In genomic region chr15:63606333-63606732, GRCh38 we compare ENCODE assay signal across 16 cellular contexts. TPM values are rescaled to one million over a fixed set of nuclear protein-coding genes. Genes with fewer than 3 reads are reported as not detected.
DNase-seq lines count a peak whose midpoint lies in the region; ATAC-seq and TF ChIP-seq lines count a peak whose summit lies in the region.
"Had no signal": no experiment of that assay in that cellular context is flagged by ENCODE, and none has a peak within 500 bp of the region (broad histone marks: within the 10 kb centered on the region; RNA-seq: fewer than 3 reads in every experiment).

No MANE protein-coding gene starts in this region.

- peak overlapping the region in 5 of 7 donors; percentile 53 to 70 (median 65) for H3K4me3 Mint-ChIP-seq in CD8-positive, alpha-beta memory T cell
- H3K4me3 Mint-ChIP-seq in activated T-helper 17 cell treated with anti-CD3 and anti-CD28 coated beads, Interleukin-2, amount 50 U/mL, for 72 hours: peak overlapping the region; percentile 67
- H3K4me3 Mint-ChIP-seq in memory B cell: no peak overlapping the region

- in situ Hi-C loops in GM23248 (cut with MboI) (no loop called here), GM13976 (cut with MboI; ENCODE audit: low sequenced_read_pairs, unreplicated experiment) (loop anchor here (25.0 kb wide), 2 partner anchors 281 to 319 kb away; partner anchors contain the start of gene APH1B)

- H3K4me2 ChIP-seq in BLaER1 (peak overlapping the region; percentile 69), GM23248 (ENCODE audit: unreplicated experiment) (no peak overlapping the region)

- H3K27ac Mint-ChIP-seq in CD8-positive, alpha-beta memory T cell: peak overlapping the region; percentile 87 to 96 (median 92)
- H3K27ac Mint-ChIP-seq in activated T-helper 17 cell treated with anti-CD3 and anti-CD28 coated beads, Interleukin-2, amount 50 U/mL, for 72 hours: peak overlapping the region; percentile 89
- H3K27ac Mint-ChIP-seq in memory B cell: peak overlapping the region; percentile 46

- no peaks in the 10 kb centered on the region for H3K27me3 ChIP-seq in BLaER1
- no peaks in the 10 kb centered on the region for H3K27me3 ChIP-seq in CD8-positive, alpha-beta memory T cell (ENCODE audit: insufficient read depth, low read length, poor library complexity, severe bottlenecking)
- no peaks in the 10 kb centered on the region for H3K27me3 ChIP-seq in GM23248 (replicated peaks; ENCODE audit: insufficient read depth)
- H3K27me3 ChIP-seq: BE2C, SJSA1, suprapubic skin had no signal

- TF ChIP-seq CTCF in GM13976 (IDR thresholded peaks at IDR 0.05; ENCODE audit: borderline replicate concordance, control extremely low read depth, extremely low read depth, insufficient read depth, missing control alignments): no peak

- H3K9me3 ChIP-seq in BLaER1 (no peaks in the 10 kb centered on the region), GM23248 (ENCODE audit: low read depth) (no peaks in the 10 kb centered on the region)
- H3K9me3 ChIP-seq in CD8-positive, alpha-beta memory T cell (ENCODE audit: low read length): no peaks in the 10 kb centered on the region
- H3K9me3 ChIP-seq: BE2C, psoas muscle, SJSA1, suprapubic skin had no signal

- peaks cover 4 to 41% (median 7%) of the 10 kb centered on the region in 3 donors for H3K36me3 Mint-ChIP-seq in CD8-positive, alpha-beta memory T cell
- peaks cover 28% of the 10 kb centered on the region for H3K36me3 Mint-ChIP-seq in activated T-helper 17 cell treated with anti-CD3 and anti-CD28 coated beads, Interleukin-2, amount 50 U/mL, for 72 hours (ENCODE audit: low read depth)
- H3K36me3 Mint-ChIP-seq in memory B cell: peaks cover 9% of the 10 kb centered on the region

- peaks cover 0 to 2% of the 10 kb centered on the region in 2 donors for H3K27me3 Mint-ChIP-seq in CD8-positive, alpha-beta memory T cell
- no peaks in the 10 kb centered on the region for H3K27me3 Mint-ChIP-seq in activated T-helper 17 cell treated with anti-CD3 and anti-CD28 coated beads, Interleukin-2, amount 50 U/mL, for 72 hours
- H3K27me3 Mint-ChIP-seq in memory B cell: no peaks in the 10 kb centered on the region

- H4K20me1 ChIP-seq in BLaER1 (no peaks in the 10 kb centered on the region), GM23248 (ENCODE audit: insufficient read depth) (no peaks in the 10 kb centered on the region)

- no peak for ATAC-seq in activated T-helper 17 cell treated with anti-CD3 and anti-CD28 coated beads, Interleukin-2, amount 50 U/mL, for 72 hours (replicated peaks)
- ATAC-seq in memory B cell (ENCODE audit: low read depth) (no peak), SK-N-SH treated with all-trans-retinoic acid at 6 μM for 48 hours (no peak)
- ATAC-seq: left ventricle myocardium superior, psoas muscle had no signal

- POLR2A ChIA-PET in CD8-positive, alpha-beta memory T cell (lab: Charles Lee): no interaction called here

- no peak for DNase-seq in CD8-positive, alpha-beta memory T cell
- DNase-seq in memory B cell (ENCODE audit: low spot score in 2 of 2): no peak
- no peak for DNase-seq in GM23248
- no peak for DNase-seq in GM13976 (ENCODE audit: low spot score)
- DNase-seq in NCI-H446 treated with DMSO at 0.1 percent for 48 hours (lab: John Stamatoyannopoulos, UW): no peak
- DNase-seq: BE2C, left ventricle myocardium superior, NCI-H187, NCI-H526, OCI-M1, psoas muscle had no signal

- H3K79me2 ChIP-seq in GM23248 (ENCODE audit: insufficient read depth): no peaks in the 10 kb centered on the region

- H3K9ac ChIP-seq in BLaER1 (peak overlapping the region; percentile 61), GM23248 (no peak overlapping the region)

- H3K4me3 ChIP-seq in BLaER1: no peak overlapping the region
- H3K4me3 ChIP-seq in CD8-positive, alpha-beta memory T cell (ENCODE audit: low read length): no peak overlapping the region
- H3K4me3 ChIP-seq in GM23248: no peak overlapping the region
- H3K4me3 ChIP-seq: psoas muscle, SJSA1, suprapubic skin had no signal

- H3K4me1 ChIP-seq in BLaER1 (peaks cover 60% of the 10 kb centered on the region), GM23248 (ENCODE audit: insufficient read depth) (peaks cover 16% of the 10 kb centered on the region)
- peaks cover 46% of the 10 kb centered on the region for H3K4me1 ChIP-seq in CD8-positive, alpha-beta memory T cell (ENCODE audit: insufficient read depth, low read length)
- H3K4me1 ChIP-seq: BE2C had no signal

- WGBS in GM23248 (ENCODE audit: low coverage in 1 of 2, low lambda C conversion rate in 2 of 2, missing lambda C conversion rate in 2 of 2), 2 experiments: 59 to 61% methylated on average over 2 of the region's 2 CpGs

- H3K9me3 Mint-ChIP-seq in CD8-positive, alpha-beta memory T cell: no peaks in the 10 kb centered on the region
- no peaks in the 10 kb centered on the region for H3K9me3 Mint-ChIP-seq in activated T-helper 17 cell treated with anti-CD3 and anti-CD28 coated beads, Interleukin-2, amount 50 U/mL, for 72 hours
- no peaks in the 10 kb centered on the region for H3K9me3 Mint-ChIP-seq in memory B cell

- peak overlapping the region; percentile 83 for H3K27ac ChIP-seq in BLaER1
- H3K27ac ChIP-seq in CD8-positive, alpha-beta memory T cell (ENCODE audit: low read depth, low read length): no peak overlapping the region
- no peak overlapping the region for H3K27ac ChIP-seq in GM23248
- H3K27ac ChIP-seq: psoas muscle, SJSA1, suprapubic skin had no signal

- CTCF ChIA-PET in CD8-positive, alpha-beta memory T cell (lab: Charles Lee): interaction anchor here (0.9 to 2.7 kb wide), 2 partner anchors 9 to 461 kb away, joined by 4 to 10 read pairs; no protein-coding TSS in a partner anchor

- H3K9me2 ChIP-seq in GM23248 (ENCODE audit: insufficient read depth): no peaks in the 10 kb centered on the region

- peaks cover 55 to 64% (median 56%) of the 10 kb centered on the region in 3 donors for H3K4me1 Mint-ChIP-seq in CD8-positive, alpha-beta memory T cell
- H3K4me1 Mint-ChIP-seq in activated T-helper 17 cell treated with anti-CD3 and anti-CD28 coated beads, Interleukin-2, amount 50 U/mL, for 72 hours: peaks cover 16% of the 10 kb centered on the region
- H3K4me1 Mint-ChIP-seq in memory B cell: peaks cover 38% of the 10 kb centered on the region

- H3K36me3 ChIP-seq in BLaER1 (peaks cover 28% of the 10 kb centered on the region), GM23248 (ENCODE audit: low read depth) (peaks cover 4% of the 10 kb centered on the region; the same call in 1 of the 2 replicates)
- peaks cover 18% of the 10 kb centered on the region for H3K36me3 ChIP-seq in CD8-positive, alpha-beta memory T cell (ENCODE audit: insufficient read depth, low read length)
- H3K36me3 ChIP-seq: BE2C had no signal

- peaks cover 24% of the 10 kb centered on the region for H3F3A ChIP-seq in GM23248 (ENCODE audit: insufficient read depth)

- no peak overlapping the region for H2AFZ ChIP-seq in GM23248

TF ChIP-seq in SK-N-SH treated with all-trans-retinoic acid at 6 μM for 48 hours, 23 proteins besides CTCF, POLR2A, EP300 and RAD21:
- TF ChIP-seq, protein P1, sequence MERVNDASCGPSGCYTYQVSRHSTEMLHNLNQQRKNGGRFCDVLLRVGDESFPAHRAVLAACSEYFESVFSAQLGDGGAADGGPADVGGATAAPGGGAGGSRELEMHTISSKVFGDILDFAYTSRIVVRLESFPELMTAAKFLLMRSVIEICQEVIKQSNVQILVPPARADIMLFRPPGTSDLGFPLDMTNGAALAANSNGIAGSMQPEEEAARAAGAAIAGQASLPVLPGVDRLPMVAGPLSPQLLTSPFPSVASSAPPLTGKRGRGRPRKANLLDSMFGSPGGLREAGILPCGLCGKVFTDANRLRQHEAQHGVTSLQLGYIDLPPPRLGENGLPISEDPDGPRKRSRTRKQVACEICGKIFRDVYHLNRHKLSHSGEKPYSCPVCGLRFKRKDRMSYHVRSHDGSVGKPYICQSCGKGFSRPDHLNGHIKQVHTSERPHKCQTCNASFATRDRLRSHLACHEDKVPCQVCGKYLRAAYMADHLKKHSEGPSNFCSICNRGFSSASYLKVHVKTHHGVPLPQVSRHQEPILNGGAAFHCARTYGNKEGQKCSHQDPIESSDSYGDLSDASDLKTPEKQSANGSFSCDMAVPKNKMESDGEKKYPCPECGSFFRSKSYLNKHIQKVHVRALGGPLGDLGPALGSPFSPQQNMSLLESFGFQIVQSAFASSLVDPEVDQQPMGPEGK (CRISPR knock-in tag; IDR thresholded peaks at IDR 0.05; ENCODE audit: borderline replicate concordance): no peak
- no peak for TF ChIP-seq ISL1 (CRISPR knock-in tag; IDR thresholded peaks at IDR 0.05)
- no peak for TF ChIP-seq ZC3H10 (CRISPR knock-in tag; IDR thresholded peaks at IDR 0.05)
- TF ChIP-seq BACH2 (CRISPR knock-in tag; IDR thresholded peaks at IDR 0.05; ENCODE audit: borderline replicate concordance): no peak
- no peak for TF ChIP-seq TCF4 (CRISPR knock-in tag; IDR thresholded peaks at IDR 0.05; ENCODE audit: borderline replicate concordance)

RNA-seq across cellular contexts. Expression of gene FBXL22, which starts 9.1 kb away (rescaled TPM):
- total RNA-seq in CD8-positive, alpha-beta memory T cell: 1 to 10 TPM in 1 of 2 experiments, under 1 TPM in 1; 0.84 to 1.1 TPM
- polyA plus RNA-seq in CD8-positive, alpha-beta memory T cell: 0.97 TPM
- under 1 TPM; 0.43 to 0.74 TPM for total RNA-seq in activated T-helper 17 cell treated with anti-CD3 and anti-CD28 coated beads, Interleukin-2, amount 50 U/mL, for 72 hours
- total RNA-seq in GM23248 (2014; rRNA removed; shearing (Covaris generic)): 0.32 TPM in 1 of 2 replicates, not detected in the other
- polyA plus RNA-seq in GM23248 (2016; fragmentation: Nextera tagmentation; extraction: Ambion mirVana): 0.65 and 1.4 TPM in 2 replicates
